ENCODE assay signal across 10 cellular contexts in genomic region chr21:45104560-45104959, GRCh38. TPM values are rescaled to one million over a fixed set of nuclear protein-coding genes. Genes with fewer than 3 reads are reported as not detected.
DNase-seq lines count a peak whose midpoint lies in the region; ATAC-seq lines count a peak whose summit lies in the region.
"Had no signal": no experiment of that assay in that cellular context is flagged by ENCODE, and none has a peak within 500 bp of the region (broad histone marks: within the 10 kb centered on the region; RNA-seq: fewer than 3 reads in every experiment).

No MANE protein-coding gene starts in this region.

- H3K27ac Mint-ChIP-seq in CD8-positive, alpha-beta memory T cell = peak overlapping the region in 5 of 8 donors; percentile 12 to 60 (median 30)
- H3K27ac Mint-ChIP-seq in activated naive CD8-positive, alpha-beta T cell treated with anti-CD3 and anti-CD28 coated beads, Interleukin-2, amount 10 ng/mL, durations not matched to agents 7 days and 5 days = peak overlapping the region; percentile 44
- H3K27ac Mint-ChIP-seq in naive B cell = peak overlapping the region; percentile 88 to 98 (median 96)
- H3K27ac Mint-ChIP-seq: dendritic cell treated with granulocyte-macrophage colony-stimulating factor and Interleukin-4, amounts not matched to agents 40 ng/mL and 50 ng/mL, for 4 days had no signal

- CTCF ChIA-PET in CD8-positive, alpha-beta memory T cell (lab: Charles Lee) = interaction anchor here (1.9 kb wide), 1 partner anchor 155 kb away, joined by 6 read pairs; no protein-coding TSS in a partner anchor

- POLR2A ChIA-PET in CD8-positive, alpha-beta memory T cell (lab: Charles Lee) = no interaction called here
- POLR2A ChIA-PET in activated naive CD8-positive, alpha-beta T cell treated with anti-CD3 and anti-CD28 coated beads, Interleukin-2, amount 10 ng/mL, durations not matched to agents 7 days and 5 days (lab: Charles Lee) = interaction anchor here (1.5 kb wide), 1 partner anchor 11 kb away, joined by 3 read pairs; no protein-coding TSS in a partner anchor

- H3K4me3 ChIP-seq in CD8-positive, alpha-beta memory T cell (ENCODE audit: low read length) = no peak overlapping the region

- peaks cover 45 to 65% (median 61%) of the 10 kb centered on the region in 3 donors for H3K4me1 Mint-ChIP-seq in CD8-positive, alpha-beta memory T cell
- H3K4me1 Mint-ChIP-seq in activated naive CD8-positive, alpha-beta T cell treated with anti-CD3 and anti-CD28 coated beads, Interleukin-2, amount 10 ng/mL, durations not matched to agents 7 days and 5 days = peaks cover 48% of the 10 kb centered on the region
- H3K4me1 Mint-ChIP-seq in naive B cell = peaks cover 60 to 93% (median 90%) of the 10 kb centered on the region in 3 donors

- no peaks in the 10 kb centered on the region for H3K27me3 ChIP-seq in CD8-positive, alpha-beta memory T cell (ENCODE audit: insufficient read depth, low read length, poor library complexity, severe bottlenecking)

- H3K27ac ChIP-seq in CD8-positive, alpha-beta memory T cell (ENCODE audit: low read depth, low read length) = no peak overlapping the region

- H3K9me3 ChIP-seq in CD8-positive, alpha-beta memory T cell (ENCODE audit: low read length) = no peaks in the 10 kb centered on the region

- peak in 1 of 5 donors; percentile 35 for DNase-seq in CD8-positive, alpha-beta memory T cell
- DNase-seq in LoVo (ENCODE audit: low spot score) (peak; percentile 9), naive B cell (peak; percentile 56), OCI-M2 (lab: John Stamatoyannopoulos, UW; ENCODE audit: unreplicated experiment) (no peak)
- DNase-seq in activated naive CD8-positive, alpha-beta T cell treated with anti-CD3 and anti-CD28 coated beads, Interleukin-2, amount 10 ng/mL, durations not matched to agents 7 days and 5 days = no peak
- no peak for DNase-seq in NK-92 treated with Interleukin-12 subunit alpha and Interleukin-12 subunit beta, amount 100 ng/mL, for 24 hours (lab: John Stamatoyannopoulos, UW)
- DNase-seq: mesendoderm had no signal

- H3K36me3 Mint-ChIP-seq in CD8-positive, alpha-beta memory T cell = peaks cover 0 to 3% (median 0%) of the 10 kb centered on the region in 3 donors
- peaks cover 5% of the 10 kb centered on the region for H3K36me3 Mint-ChIP-seq in activated naive CD8-positive, alpha-beta T cell treated with anti-CD3 and anti-CD28 coated beads, Interleukin-2, amount 10 ng/mL, durations not matched to agents 7 days and 5 days
- H3K36me3 Mint-ChIP-seq in naive B cell = no peaks in the 10 kb centered on the region

- H3K4me1 ChIP-seq in CD8-positive, alpha-beta memory T cell (ENCODE audit: insufficient read depth, low read length) = peaks cover 36% of the 10 kb centered on the region

- H3K4me3 Mint-ChIP-seq in CD8-positive, alpha-beta memory T cell = peak overlapping the region in 3 of 7 donors; percentile 26 to 33 (median 30)
- H3K4me3 Mint-ChIP-seq in activated naive CD8-positive, alpha-beta T cell treated with anti-CD3 and anti-CD28 coated beads, Interleukin-2, amount 10 ng/mL, durations not matched to agents 7 days and 5 days = peak overlapping the region; percentile 50
- peak overlapping the region; percentile 64 to 91 (median 86) for H3K4me3 Mint-ChIP-seq in naive B cell
- H3K4me3 Mint-ChIP-seq: dendritic cell treated with granulocyte-macrophage colony-stimulating factor and Interleukin-4, amounts not matched to agents 40 ng/mL and 50 ng/mL, for 4 days had no signal

- peak; percentile 54 for ATAC-seq in activated naive CD8-positive, alpha-beta T cell treated with anti-CD3 and anti-CD28 coated beads, Interleukin-2, amount 10 ng/mL, durations not matched to agents 7 days and 5 days (ENCODE audit: low read depth)
- peak; percentile 77 to 81 for ATAC-seq in naive B cell (ENCODE audit: low read depth in 2 of 2)
- no peak for ATAC-seq in HG02623 (IDR thresholded peaks at IDR 0.05; ENCODE audit: unreplicated experiment)
- no peak for ATAC-seq in HG02981 (IDR thresholded peaks at IDR 0.05; ENCODE audit: unreplicated experiment)

- no peaks in the 10 kb centered on the region for H3K27me3 Mint-ChIP-seq in CD8-positive, alpha-beta memory T cell
- H3K27me3 Mint-ChIP-seq in activated naive CD8-positive, alpha-beta T cell treated with anti-CD3 and anti-CD28 coated beads, Interleukin-2, amount 10 ng/mL, durations not matched to agents 7 days and 5 days = no peaks in the 10 kb centered on the region
- no peaks in the 10 kb centered on the region for H3K27me3 Mint-ChIP-seq in naive B cell

- no peaks in the 10 kb centered on the region for H3K9me3 Mint-ChIP-seq in CD8-positive, alpha-beta memory T cell
- peaks cover 2% of the 10 kb centered on the region for H3K9me3 Mint-ChIP-seq in activated naive CD8-positive, alpha-beta T cell treated with anti-CD3 and anti-CD28 coated beads, Interleukin-2, amount 10 ng/mL, durations not matched to agents 7 days and 5 days
- H3K9me3 Mint-ChIP-seq in naive B cell = no peaks in the 10 kb centered on the region
- H3K9me3 Mint-ChIP-seq: dendritic cell treated with granulocyte-macrophage colony-stimulating factor and Interleukin-4, amounts not matched to agents 40 ng/mL and 50 ng/mL, for 4 days had no signal

- no peaks in the 10 kb centered on the region for H3K36me3 ChIP-seq in CD8-positive, alpha-beta memory T cell (ENCODE audit: insufficient read depth, low read length)

RNA-seq across cellular contexts. Expression of gene ADARB1, which starts 30.2 kb away (rescaled TPM):
- total RNA-seq in CD8-positive, alpha-beta memory T cell = 10 to 100 TPM; 28.9 to 29.5 TPM
- 11.8 TPM for polyA plus RNA-seq in CD8-positive, alpha-beta memory T cell
- 10 to 100 TPM; 48.3 to 48.4 TPM for total RNA-seq in activated naive CD8-positive, alpha-beta T cell treated with anti-CD3 and anti-CD28 coated beads, Interleukin-2, amount 10 ng/mL, durations not matched to agents 7 days and 5 days
- 10 to 100 TPM; 19.9 to 63.5 (median 28.7) TPM for polyA plus RNA-seq in naive B cell (ENCODE audit: low read depth in 6 of 6)

Comparison
In these comparisons a context has a peak if more than half of its experiments do, and no peak if none do; other contexts are left out.
1. DNase-seq: peak in LoVo (single experiment) and naive B cell (single experiment); none in activated naive CD8-positive, alpha-beta T cell treated with anti-CD3 and anti-CD28 coated beads, Interleukin-2, amount 10 ng/mL, durations not matched to agents 7 days and 5 days (single experiment), OCI-M2 (single experiment) and NK-92 treated with Interleukin-12 subunit alpha and Interleukin-12 subunit beta, amount 100 ng/mL, for 24 hours (single experiment).
2. H3K27ac Mint-ChIP-seq: peak in every context shown above with its lines; median percentile 96 in naive B cell; 44 in activated naive CD8-positive, alpha-beta T cell treated with anti-CD3 and anti-CD28 coated beads, Interleukin-2, amount 10 ng/mL, durations not matched to agents 7 days and 5 days; 30 in CD8-positive, alpha-beta memory T cell.
3. ATAC-seq: peak in activated naive CD8-positive, alpha-beta T cell treated with anti-CD3 and anti-CD28 coated beads, Interleukin-2, amount 10 ng/mL, durations not matched to agents 7 days and 5 days (single experiment) and naive B cell (2 of 2); none in HG02623 (single experiment) and HG02981 (single experiment).